ENCODE assay signal across 8 cellular contexts in the genomic region with DNA sequence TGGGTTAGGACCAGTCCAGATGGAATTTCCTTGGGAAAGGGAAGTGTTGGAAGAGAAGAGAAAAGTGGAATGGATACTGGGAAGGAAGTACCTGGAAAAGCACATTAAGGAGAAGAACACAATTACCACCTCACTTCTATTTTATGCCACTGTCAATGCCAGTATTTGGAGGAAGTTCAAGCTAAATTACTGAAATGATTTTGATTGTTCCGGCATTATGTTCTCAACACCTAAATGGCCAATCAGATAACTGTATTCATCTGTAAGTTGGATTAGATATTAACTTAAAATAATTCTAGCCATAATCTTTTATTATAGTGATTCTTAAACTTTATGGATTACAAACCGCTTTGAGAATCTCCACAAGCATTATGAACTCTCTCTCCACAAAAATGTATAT. TPM values are rescaled to one million over a fixed set of nuclear protein-coding genes. Genes with fewer than 3 reads are reported as not detected.
"Had no signal": no experiment of that assay in that cellular context is flagged by ENCODE, and none has a peak within 500 bp of the region (broad histone marks: within the 10 kb centered on the region; RNA-seq: fewer than 3 reads in every experiment).

No MANE protein-coding gene starts in this region.

- H3K4me3 Mint-ChIP-seq: GM23338, H9, IgD-negative memory B cell had no signal

- ATAC-seq: GM23338, HepG2 had no signal

- H3K4me3 ChIP-seq: GM23338 had no signal

- H3K27ac ChIP-seq: HL-60 had no signal

- DNase-seq: H9, HCEC 1CT had no signal

- H3K9me3 Mint-ChIP-seq: GM23338, H9, IgD-negative memory B cell had no signal

- H3K36me3 Mint-ChIP-seq: IgD-negative memory B cell had no signal

- H3K4me1 Mint-ChIP-seq: IgD-negative memory B cell had no signal

- H3K27ac Mint-ChIP-seq: GM23338, IgD-negative memory B cell had no signal

RNA-seq across cellular contexts. Expression of gene NPVF, which starts 7.3 kb away (rescaled TPM):
- total RNA-seq: GM23338, H1, H9, HepG2, HT1080 had no signal
